ENCODE assay signal across 1 cellular context in the genomic region with DNA sequence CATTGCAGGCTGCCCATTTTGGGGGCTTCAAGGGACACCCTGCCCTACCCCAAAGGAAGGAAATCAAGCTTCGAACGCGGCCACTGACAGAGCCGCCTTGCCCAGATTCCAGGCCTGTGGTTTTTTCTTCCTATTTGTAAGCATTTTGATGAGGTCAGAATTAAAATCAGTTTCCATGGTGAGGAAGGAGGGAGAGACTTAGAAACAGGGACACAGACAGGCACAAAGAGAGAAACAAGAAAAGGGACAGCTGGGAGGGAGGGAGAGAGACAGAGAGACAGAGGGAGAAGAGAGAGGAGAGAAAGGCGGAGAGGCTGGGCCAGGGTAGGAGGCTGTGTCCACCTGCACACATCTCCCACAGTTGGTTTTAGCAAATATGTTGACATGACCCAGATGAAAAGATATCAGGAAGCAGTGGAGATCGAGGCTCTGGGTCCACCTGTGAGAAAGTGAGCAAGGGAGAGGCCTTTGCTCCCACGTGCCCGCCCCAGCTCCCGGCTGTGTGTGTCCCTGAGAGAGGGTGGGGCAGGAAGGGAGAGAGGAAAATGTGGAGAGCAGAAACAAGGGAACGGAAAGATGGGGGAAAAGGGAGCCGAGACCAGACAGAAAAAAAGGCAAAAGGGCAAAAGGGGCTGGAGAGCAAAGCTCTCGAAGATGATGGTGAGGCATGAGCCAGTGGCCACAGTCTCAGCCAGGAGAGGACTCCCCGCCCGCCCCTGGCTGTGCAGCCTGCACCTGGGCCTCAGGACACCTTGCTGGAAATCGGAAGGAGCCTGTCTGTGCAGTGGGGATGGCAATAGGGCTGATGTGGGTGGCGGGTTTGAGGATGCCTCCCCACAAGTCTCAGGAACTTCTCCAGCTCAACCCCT.
TF ChIP-seq lines count a peak whose summit lies in the region.

No MANE protein-coding gene starts in this region.

TF ChIP-seq in HepG2, 621 proteins besides CTCF, POLR2A, EP300 and RAD21 (continued from another document):
- TF ChIP-seq, protein P1, sequence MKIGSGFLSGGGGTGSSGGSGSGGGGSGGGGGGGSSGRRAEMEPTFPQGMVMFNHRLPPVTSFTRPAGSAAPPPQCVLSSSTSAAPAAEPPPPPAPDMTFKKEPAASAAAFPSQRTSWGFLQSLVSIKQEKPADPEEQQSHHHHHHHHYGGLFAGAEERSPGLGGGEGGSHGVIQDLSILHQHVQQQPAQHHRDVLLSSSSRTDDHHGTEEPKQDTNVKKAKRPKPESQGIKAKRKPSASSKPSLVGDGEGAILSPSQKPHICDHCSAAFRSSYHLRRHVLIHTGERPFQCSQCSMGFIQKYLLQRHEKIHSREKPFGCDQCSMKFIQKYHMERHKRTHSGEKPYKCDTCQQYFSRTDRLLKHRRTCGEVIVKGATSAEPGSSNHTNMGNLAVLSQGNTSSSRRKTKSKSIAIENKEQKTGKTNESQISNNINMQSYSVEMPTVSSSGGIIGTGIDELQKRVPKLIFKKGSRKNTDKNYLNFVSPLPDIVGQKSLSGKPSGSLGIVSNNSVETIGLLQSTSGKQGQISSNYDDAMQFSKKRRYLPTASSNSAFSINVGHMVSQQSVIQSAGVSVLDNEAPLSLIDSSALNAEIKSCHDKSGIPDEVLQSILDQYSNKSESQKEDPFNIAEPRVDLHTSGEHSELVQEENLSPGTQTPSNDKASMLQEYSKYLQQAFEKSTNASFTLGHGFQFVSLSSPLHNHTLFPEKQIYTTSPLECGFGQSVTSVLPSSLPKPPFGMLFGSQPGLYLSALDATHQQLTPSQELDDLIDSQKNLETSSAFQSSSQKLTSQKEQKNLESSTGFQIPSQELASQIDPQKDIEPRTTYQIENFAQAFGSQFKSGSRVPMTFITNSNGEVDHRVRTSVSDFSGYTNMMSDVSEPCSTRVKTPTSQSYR (CRISPR knock-in tag; IDR thresholded peaks at IDR 0.05; ENCODE audit: borderline replicate concordance), result peak; percentile 37; the same call in 1 of the 2 replicates
- TF ChIP-seq ZSCAN9 (CRISPR knock-in tag; IDR thresholded peaks at IDR 0.05; ENCODE audit: borderline replicate concordance) (no peak), ZNF775 (CRISPR knock-in tag; IDR thresholded peaks at IDR 0.05; ENCODE audit: borderline replicate concordance) (no peak), PAWR (CRISPR knock-in tag; IDR thresholded peaks at IDR 0.05; ENCODE audit: borderline replicate concordance) (no peak), SOX6 (IDR thresholded peaks at IDR 0.05) (no peak), SOX6 (CRISPR knock-in tag; IDR thresholded peaks at IDR 0.05) (peak; percentile 36; the same call in 1 of the 2 replicates), HDAC2 (CRISPR knock-in tag; IDR thresholded peaks at IDR 0.05) (no peak), ZNF543 (CRISPR knock-in tag; IDR thresholded peaks at IDR 0.05) (no peak), PAF1 (CRISPR knock-in tag; IDR thresholded peaks at IDR 0.05) (no peak), CHCHD3 (CRISPR knock-in tag; IDR thresholded peaks at IDR 0.05) (no peak), NFKB2 (CRISPR knock-in tag; IDR thresholded peaks at IDR 0.05; ENCODE audit: borderline replicate concordance) (0 out of 2 replicates have a peak, but pooled peaks have one; percentile 39), ZNF431 (CRISPR knock-in tag; IDR thresholded peaks at IDR 0.05; ENCODE audit: borderline replicate concordance, low read depth) (no peak), ZNF207 (IDR thresholded peaks at IDR 0.05; ENCODE audit: borderline replicate concordance) (no peak), ZNF264 (CRISPR knock-in tag; IDR thresholded peaks at IDR 0.05) (no peak), SMYD3 (CRISPR knock-in tag; IDR thresholded peaks at IDR 0.05) (no peak), BCL6 (CRISPR knock-in tag; IDR thresholded peaks at IDR 0.05) (no peak), SMARCE1 (IDR thresholded peaks at IDR 0.05; ENCODE audit: borderline replicate concordance) (no peak), TCF12 (IDR thresholded peaks at IDR 0.05) (no peak), TCF12 (CRISPR knock-in tag; IDR thresholded peaks at IDR 0.05) (no peak)
- TF ChIP-seq, protein P2, sequence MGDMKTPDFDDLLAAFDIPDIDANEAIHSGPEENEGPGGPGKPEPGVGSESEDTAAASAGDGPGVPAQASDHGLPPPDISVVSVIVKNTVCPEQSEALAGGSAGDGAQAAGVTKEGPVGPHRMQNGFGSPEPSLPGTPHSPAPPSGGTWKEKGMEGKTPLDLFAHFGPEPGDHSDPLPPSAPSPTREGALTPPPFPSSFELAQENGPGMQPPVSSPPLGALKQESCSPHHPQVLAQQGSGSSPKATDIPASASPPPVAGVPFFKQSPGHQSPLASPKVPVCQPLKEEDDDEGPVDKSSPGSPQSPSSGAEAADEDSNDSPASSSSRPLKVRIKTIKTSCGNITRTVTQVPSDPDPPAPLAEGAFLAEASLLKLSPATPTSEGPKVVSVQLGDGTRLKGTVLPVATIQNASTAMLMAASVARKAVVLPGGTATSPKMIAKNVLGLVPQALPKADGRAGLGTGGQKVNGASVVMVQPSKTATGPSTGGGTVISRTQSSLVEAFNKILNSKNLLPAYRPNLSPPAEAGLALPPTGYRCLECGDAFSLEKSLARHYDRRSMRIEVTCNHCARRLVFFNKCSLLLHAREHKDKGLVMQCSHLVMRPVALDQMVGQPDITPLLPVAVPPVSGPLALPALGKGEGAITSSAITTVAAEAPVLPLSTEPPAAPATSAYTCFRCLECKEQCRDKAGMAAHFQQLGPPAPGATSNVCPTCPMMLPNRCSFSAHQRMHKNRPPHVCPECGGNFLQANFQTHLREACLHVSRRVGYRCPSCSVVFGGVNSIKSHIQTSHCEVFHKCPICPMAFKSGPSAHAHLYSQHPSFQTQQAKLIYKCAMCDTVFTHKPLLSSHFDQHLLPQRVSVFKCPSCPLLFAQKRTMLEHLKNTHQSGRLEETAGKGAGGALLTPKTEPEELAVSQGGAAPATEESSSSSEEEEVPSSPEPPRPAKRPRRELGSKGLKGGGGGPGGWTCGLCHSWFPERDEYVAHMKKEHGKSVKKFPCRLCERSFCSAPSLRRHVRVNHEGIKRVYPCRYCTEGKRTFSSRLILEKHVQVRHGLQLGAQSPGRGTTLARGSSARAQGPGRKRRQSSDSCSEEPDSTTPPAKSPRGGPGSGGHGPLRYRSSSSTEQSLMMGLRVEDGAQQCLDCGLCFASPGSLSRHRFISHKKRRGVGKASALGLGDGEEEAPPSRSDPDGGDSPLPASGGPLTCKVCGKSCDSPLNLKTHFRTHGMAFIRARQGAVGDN (CRISPR knock-in tag; IDR thresholded peaks at IDR 0.05), result peak; percentile 83
- TF ChIP-seq, protein P3, sequence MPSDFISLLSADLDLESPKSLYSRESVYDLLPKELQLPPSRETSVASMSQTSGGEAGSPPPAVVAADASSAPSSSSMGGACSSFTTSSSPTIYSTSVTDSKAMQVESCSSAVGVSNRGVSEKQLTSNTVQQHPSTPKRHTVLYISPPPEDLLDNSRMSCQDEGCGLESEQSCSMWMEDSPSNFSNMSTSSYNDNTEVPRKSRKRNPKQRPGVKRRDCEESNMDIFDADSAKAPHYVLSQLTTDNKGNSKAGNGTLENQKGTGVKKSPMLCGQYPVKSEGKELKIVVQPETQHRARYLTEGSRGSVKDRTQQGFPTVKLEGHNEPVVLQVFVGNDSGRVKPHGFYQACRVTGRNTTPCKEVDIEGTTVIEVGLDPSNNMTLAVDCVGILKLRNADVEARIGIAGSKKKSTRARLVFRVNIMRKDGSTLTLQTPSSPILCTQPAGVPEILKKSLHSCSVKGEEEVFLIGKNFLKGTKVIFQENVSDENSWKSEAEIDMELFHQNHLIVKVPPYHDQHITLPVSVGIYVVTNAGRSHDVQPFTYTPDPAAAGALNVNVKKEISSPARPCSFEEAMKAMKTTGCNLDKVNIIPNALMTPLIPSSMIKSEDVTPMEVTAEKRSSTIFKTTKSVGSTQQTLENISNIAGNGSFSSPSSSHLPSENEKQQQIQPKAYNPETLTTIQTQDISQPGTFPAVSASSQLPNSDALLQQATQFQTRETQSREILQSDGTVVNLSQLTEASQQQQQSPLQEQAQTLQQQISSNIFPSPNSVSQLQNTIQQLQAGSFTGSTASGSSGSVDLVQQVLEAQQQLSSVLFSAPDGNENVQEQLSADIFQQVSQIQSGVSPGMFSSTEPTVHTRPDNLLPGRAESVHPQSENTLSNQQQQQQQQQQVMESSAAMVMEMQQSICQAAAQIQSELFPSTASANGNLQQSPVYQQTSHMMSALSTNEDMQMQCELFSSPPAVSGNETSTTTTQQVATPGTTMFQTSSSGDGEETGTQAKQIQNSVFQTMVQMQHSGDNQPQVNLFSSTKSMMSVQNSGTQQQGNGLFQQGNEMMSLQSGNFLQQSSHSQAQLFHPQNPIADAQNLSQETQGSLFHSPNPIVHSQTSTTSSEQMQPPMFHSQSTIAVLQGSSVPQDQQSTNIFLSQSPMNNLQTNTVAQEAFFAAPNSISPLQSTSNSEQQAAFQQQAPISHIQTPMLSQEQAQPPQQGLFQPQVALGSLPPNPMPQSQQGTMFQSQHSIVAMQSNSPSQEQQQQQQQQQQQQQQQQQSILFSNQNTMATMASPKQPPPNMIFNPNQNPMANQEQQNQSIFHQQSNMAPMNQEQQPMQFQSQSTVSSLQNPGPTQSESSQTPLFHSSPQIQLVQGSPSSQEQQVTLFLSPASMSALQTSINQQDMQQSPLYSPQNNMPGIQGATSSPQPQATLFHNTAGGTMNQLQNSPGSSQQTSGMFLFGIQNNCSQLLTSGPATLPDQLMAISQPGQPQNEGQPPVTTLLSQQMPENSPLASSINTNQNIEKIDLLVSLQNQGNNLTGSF (CRISPR knock-in tag; IDR thresholded peaks at IDR 0.05), result no peak
- TF ChIP-seq, protein P4, sequence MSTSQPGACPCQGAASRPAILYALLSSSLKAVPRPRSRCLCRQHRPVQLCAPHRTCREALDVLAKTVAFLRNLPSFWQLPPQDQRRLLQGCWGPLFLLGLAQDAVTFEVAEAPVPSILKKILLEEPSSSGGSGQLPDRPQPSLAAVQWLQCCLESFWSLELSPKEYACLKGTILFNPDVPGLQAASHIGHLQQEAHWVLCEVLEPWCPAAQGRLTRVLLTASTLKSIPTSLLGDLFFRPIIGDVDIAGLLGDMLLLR (CRISPR knock-in tag; IDR thresholded peaks at IDR 0.05), result no peak
- TF ChIP-seq, protein P5, sequence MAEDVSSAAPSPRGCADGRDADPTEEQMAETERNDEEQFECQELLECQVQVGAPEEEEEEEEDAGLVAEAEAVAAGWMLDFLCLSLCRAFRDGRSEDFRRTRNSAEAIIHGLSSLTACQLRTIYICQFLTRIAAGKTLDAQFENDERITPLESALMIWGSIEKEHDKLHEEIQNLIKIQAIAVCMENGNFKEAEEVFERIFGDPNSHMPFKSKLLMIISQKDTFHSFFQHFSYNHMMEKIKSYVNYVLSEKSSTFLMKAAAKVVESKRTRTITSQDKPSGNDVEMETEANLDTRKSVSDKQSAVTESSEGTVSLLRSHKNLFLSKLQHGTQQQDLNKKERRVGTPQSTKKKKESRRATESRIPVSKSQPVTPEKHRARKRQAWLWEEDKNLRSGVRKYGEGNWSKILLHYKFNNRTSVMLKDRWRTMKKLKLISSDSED (CRISPR knock-in tag; IDR thresholded peaks at IDR 0.05), result no peak
- TF ChIP-seq, protein P6, sequence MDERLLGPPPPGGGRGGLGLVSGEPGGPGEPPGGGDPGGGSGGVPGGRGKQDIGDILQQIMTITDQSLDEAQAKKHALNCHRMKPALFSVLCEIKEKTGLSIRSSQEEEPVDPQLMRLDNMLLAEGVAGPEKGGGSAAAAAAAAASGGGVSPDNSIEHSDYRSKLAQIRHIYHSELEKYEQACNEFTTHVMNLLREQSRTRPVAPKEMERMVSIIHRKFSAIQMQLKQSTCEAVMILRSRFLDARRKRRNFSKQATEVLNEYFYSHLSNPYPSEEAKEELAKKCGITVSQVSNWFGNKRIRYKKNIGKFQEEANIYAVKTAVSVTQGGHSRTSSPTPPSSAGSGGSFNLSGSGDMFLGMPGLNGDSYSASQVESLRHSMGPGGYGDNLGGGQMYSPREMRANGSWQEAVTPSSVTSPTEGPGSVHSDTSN (CRISPR knock-in tag; IDR thresholded peaks at IDR 0.05), result no peak
